In the genomic region with DNA sequence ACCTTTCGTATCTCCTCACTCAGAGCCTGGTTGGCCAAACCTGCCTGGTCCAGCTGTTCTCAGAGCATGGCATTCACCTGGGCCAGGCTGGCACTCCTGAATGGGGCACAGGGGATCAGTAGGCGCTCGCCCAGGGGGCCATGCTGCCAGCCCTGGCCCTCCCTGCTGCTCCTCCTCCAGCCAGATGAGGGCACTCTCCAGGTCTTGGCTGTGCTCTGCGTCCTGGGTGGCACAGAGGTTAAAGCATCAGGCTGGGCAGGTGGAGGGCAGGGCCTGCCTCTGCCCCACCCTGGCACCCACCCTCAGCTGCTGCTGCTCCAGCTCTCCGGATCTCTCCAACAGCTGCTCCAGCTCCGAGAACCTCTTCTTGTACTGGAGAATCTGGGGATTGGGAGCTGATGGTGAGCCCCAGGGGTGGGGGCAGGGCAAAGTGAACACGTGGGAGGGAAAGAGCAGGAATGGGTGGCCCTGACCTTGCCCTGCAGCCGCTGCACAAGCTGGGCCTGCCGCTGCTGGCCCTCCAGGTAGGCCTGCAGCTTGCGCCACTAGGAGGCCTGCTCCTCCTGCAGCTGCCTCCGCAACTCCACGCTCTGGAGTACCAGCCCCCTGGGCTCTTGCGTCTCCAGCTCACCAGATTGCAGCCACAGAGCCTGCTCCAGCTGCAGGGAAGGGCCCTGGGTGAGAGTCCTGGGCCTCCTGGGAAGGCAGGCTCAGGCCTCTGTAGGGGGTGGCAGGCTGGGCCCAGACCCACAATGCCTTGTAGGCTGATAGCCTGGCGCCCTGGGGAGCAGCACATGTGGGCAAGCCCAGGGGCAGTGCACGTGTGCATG, we compare ENCODE assay signal across 9 cellular contexts. TPM values are rescaled to one million over a fixed set of nuclear protein-coding genes. Genes with fewer than 3 reads are reported as not detected.
A peak's percentile ranks its signal among the peaks of the same experiment; 100 is the strongest.
DNase-seq lines count a peak whose midpoint lies in the region; ATAC-seq, FAIRE-seq and TF ChIP-seq lines count a peak whose summit lies in the region.
"Not testable (repeated sequence)": the region's sequence is repeated elsewhere in the genome, so short reads cannot be mapped to it uniquely, and the experiment has no call there.
"Had no signal": no experiment of that assay in that cellular context is flagged by ENCODE, and none has a peak within 500 bp of the region (broad histone marks: within the 10 kb centered on the region; RNA-seq: fewer than 3 reads in every experiment).

No MANE protein-coding gene starts in this region.

- not testable (repeated sequence) for TF ChIP-seq RAD21 in GM12878 (IDR thresholded peaks at IDR 0.05; ENCODE audit: insufficient read depth, low read depth, low read length)

- ATAC-seq in Panc1 (peak; percentile 65), GM12878 (peak; percentile 79), lower lobe of right lung (peak; percentile 65 to 70), pancreas (peak; percentile 85 to 93 (median 89)), upper lobe of right lung (peak; percentile 75)
- ATAC-seq in activated CD8-positive, alpha-beta T cell treated with anti-CD3 and anti-CD28 coated beads for 36 hours, result peak; percentile 82

- WGBS in GM12878 (ENCODE audit: insufficient coverage, insufficient replicate concordance, low lambda C conversion rate, missing lambda C conversion rate), result no CpG with 5 or more reads among the region's 15 CpGs
- no CpG with 5 or more reads among the region's 15 CpGs for WGBS in pancreas, 2 donors

- not testable (repeated sequence) for DNase-seq in GM12891 (ENCODE audit: insufficient read length, low spot score); Panc1 (ENCODE audit: low read depth, low spot score); activated CD8-positive, alpha-beta T cell treated with anti-CD3 and anti-CD28 coated beads for 36 hours; GM12878 (ENCODE audit: low read depth, low spot score); lower lobe of right lung; upper lobe of right lung
- DNase-seq in glutamatergic neuron (peak; percentile 12), pancreas (peak in 2 of 6 donors; percentile 28 to 76)

- not testable (repeated sequence) for H3K4me3 Mint-ChIP-seq in activated CD8-positive, alpha-beta T cell treated with anti-CD3 and anti-CD28 coated beads for 36 hours; glutamatergic neuron (ENCODE audit: unreplicated experiment)

- H3K36me3 ChIP-seq in Panc1 (ENCODE audit: control insufficient read depth, insufficient read depth, low read length); GM12878 (ENCODE audit: control insufficient read depth in 2 of 2, insufficient read depth in 2 of 2, low read length in 1 of 2); lower lobe of right lung; pancreas; upper lobe of right lung: not testable (repeated sequence)

- SMC1A ChIA-PET in GM12878 (lab: Charles Lee; ENCODE audit: uncharacterized antibody, unreplicated experiment), result not testable (repeated sequence)

- not testable (repeated sequence) for H4K20me1 ChIP-seq in GM12878 (ENCODE audit: control insufficient read depth, insufficient read depth)

- H3K27me3 ChIP-seq in Panc1 (ENCODE audit: control insufficient read depth, insufficient read depth, low read length); GM12878 (replicated peaks in 1 of 2; ENCODE audit: control insufficient read depth in 2 of 2, insufficient read depth in 2 of 2, low read length in 1 of 2); lower lobe of right lung (ENCODE audit: low read depth); pancreas; upper lobe of right lung: not testable (repeated sequence)

- H3K4me2 ChIP-seq in GM12878 (ENCODE audit: control insufficient read depth, insufficient read depth), result not testable (repeated sequence)

- H3K27me3 Mint-ChIP-seq in activated CD8-positive, alpha-beta T cell treated with anti-CD3 and anti-CD28 coated beads for 36 hours; glutamatergic neuron (ENCODE audit: unreplicated experiment): not testable (repeated sequence)

- TF ChIP-seq EP300 in GM12878 (IDR thresholded peaks at IDR 0.05; ENCODE audit: borderline replicate concordance in 1 of 2, control insufficient read depth in 1 of 2, low read depth in 2 of 2, low read length in 2 of 2), result not testable (repeated sequence)

- H3K36me3 Mint-ChIP-seq in activated CD8-positive, alpha-beta T cell treated with anti-CD3 and anti-CD28 coated beads for 36 hours (ENCODE audit: low read depth); glutamatergic neuron (ENCODE audit: unreplicated experiment): not testable (repeated sequence)

- intact Hi-C loops in Panc1 (cut with micrococcal nuclease; ENCODE audit: unreplicated experiment); activated CD8-positive, alpha-beta T cell treated with anti-CD3 and anti-CD28 coated beads for 36 hours (cut with micrococcal nuclease); GM12878 (cut with micrococcal nuclease; ENCODE audit: unreplicated experiment); lower lobe of right lung (cut with DNase I); pancreas (cut with DNase I); upper lobe of right lung (cut with DNase I): not testable (repeated sequence)

- not testable (repeated sequence) for BruUV-seq in Panc1 (replicated peaks; lab: Mats Ljungman, UMichigan); GM12878 (replicated peaks; lab: Mats Ljungman, UMichigan)

- not testable (repeated sequence) for H3K9ac ChIP-seq in GM12878 (ENCODE audit: control insufficient read depth, insufficient read depth, low read length)

- not testable (repeated sequence) for H3K4me1 Mint-ChIP-seq in activated CD8-positive, alpha-beta T cell treated with anti-CD3 and anti-CD28 coated beads for 36 hours (ENCODE audit: low read depth); glutamatergic neuron (ENCODE audit: low read depth, unreplicated experiment)

- FAIRE-seq in GM12891 (lab: Jason Lieb, UNC), result peak; percentile 28
- FAIRE-seq in GM12878 (lab: Jason Lieb, UNC); pancreas (lab: Jason Lieb, UNC): not testable (repeated sequence)

- H3K4me3 ChIP-seq in Panc1 (ENCODE audit: low read depth in 2 of 2, low read length in 2 of 2); GM12878; lower lobe of right lung; pancreas; upper lobe of right lung: not testable (repeated sequence)

- H3K4me1 ChIP-seq in Panc1 (ENCODE audit: control insufficient read depth, insufficient read depth, low read length); GM12878 (ENCODE audit: control insufficient read depth, insufficient read depth, low read length); lower lobe of right lung; pancreas; upper lobe of right lung: not testable (repeated sequence)

- not testable (repeated sequence) for TF ChIP-seq POLR2A in GM12891 (IDR thresholded peaks at IDR 0.05; ENCODE audit: low read depth, low read length); GM12878 (IDR thresholded peaks at IDR 0.05; ENCODE audit: low read depth, low read length)

- POLR2A ChIA-PET in Panc1 (lab: Charles Lee); activated CD8-positive, alpha-beta T cell treated with anti-CD3 and anti-CD28 coated beads for 36 hours (lab: Charles Lee); GM12878 (lab: Charles Lee): not testable (repeated sequence)

- RAD21 ChIA-PET in GM12878 (lab: Charles Lee; ENCODE audit: unreplicated experiment), result not testable (repeated sequence)

- not testable (repeated sequence) for H3K9me3 Mint-ChIP-seq in activated CD8-positive, alpha-beta T cell treated with anti-CD3 and anti-CD28 coated beads for 36 hours; glutamatergic neuron (ENCODE audit: unreplicated experiment)

- H3K9me3 ChIP-seq in Panc1 (ENCODE audit: control insufficient read depth, insufficient read depth, low read depth, low read length); GM12878 (replicated peaks; ENCODE audit: control insufficient read depth, insufficient read depth, low read length); lower lobe of right lung; pancreas; upper lobe of right lung: not testable (repeated sequence)

- not testable (repeated sequence) for H2AFZ ChIP-seq in GM12878 (ENCODE audit: control insufficient read depth, low read depth, low read length)

- H3K27ac ChIP-seq in Panc1 (ENCODE audit: low read length); GM12878 (ENCODE audit: control insufficient read depth, insufficient read depth); lower lobe of right lung; pancreas; upper lobe of right lung: not testable (repeated sequence)

- in situ Hi-C loops in Panc1 (cut with HindIII; ENCODE audit: low pct_unique_long_range_greater_than_20kb, low sequenced_read_pairs); GM12878 (cut with MboI): not testable (repeated sequence)

- not testable (repeated sequence) for TF ChIP-seq CTCF in Panc1 (IDR thresholded peaks at IDR 0.05); activated CD8-positive, alpha-beta T cell treated with anti-CD3 and anti-CD28 coated beads for 36 hours (IDR thresholded peaks at IDR 0.05); GM12878 (IDR thresholded peaks at IDR 0.05 in 2 of 3, conservative IDR thresholded peaks at IDR 0.05 in 1 of 3; ENCODE audit: control insufficient read depth in 2 of 3, extremely low read depth in 1 of 3, insufficient read depth in 1 of 3, low read depth in 3 of 3, low read length in 3 of 3); glutamatergic neuron (IDR thresholded peaks at IDR 0.05; ENCODE audit: partially characterized antibody, unreplicated experiment); lower lobe of right lung (IDR thresholded peaks at IDR 0.05); pancreas (IDR thresholded peaks at IDR 0.05); upper lobe of right lung (IDR thresholded peaks at IDR 0.05)

- CTCF ChIA-PET in Panc1 (lab: Charles Lee); activated CD8-positive, alpha-beta T cell treated with anti-CD3 and anti-CD28 coated beads for 36 hours (lab: Charles Lee); GM12878 (lab: Yijun Ruan, JAX): not testable (repeated sequence)

- H3K27ac Mint-ChIP-seq in activated CD8-positive, alpha-beta T cell treated with anti-CD3 and anti-CD28 coated beads for 36 hours; glutamatergic neuron (ENCODE audit: unreplicated experiment): not testable (repeated sequence)

- not testable (repeated sequence) for H3K79me2 ChIP-seq in GM12878 (ENCODE audit: control insufficient read depth, insufficient read depth, low read length)

RNA-seq across cellular contexts. Expression of a gene that starts 10.0 kb away (rescaled TPM):
- polyA plus RNA-seq in GM12891 (2012; ENCODE audit: low read depth, missing spikeins), result 40.8 TPM
- 1,290 TPM for total RNA-seq in Panc1 (2021; ENCODE audit: unreplicated experiment)
- 2.5 TPM for polyA plus RNA-seq in Panc1 (2012; ENCODE audit: insufficient read length)
- 1,000 to 10,000 TPM in 1 of 2 experiments, 100 to 1,000 TPM in 1; 820 to 1,043 TPM for total RNA-seq in activated CD8-positive, alpha-beta T cell treated with anti-CD3 and anti-CD28 coated beads for 36 hours
- total RNA-seq in GM12878 (2013; cell fraction: nucleolus; rRNA removed), result under 0.01 TPM in 2 replicates
- total RNA-seq in GM12878 (2014; rRNA removed), result under 0.01 TPM in 2 replicates
- total RNA-seq in GM12878 (2014; rRNA removed; fragmentation: Illumina TruSeq; extraction: Trizol), result 20,946 and 25,634 TPM in 2 replicates
- total RNA-seq in GM12878 (2021), result 2,403 and 2,678 TPM in 2 replicates
- polyA plus RNA-seq in GM12878 (2011; ENCODE audit: low read depth), result not detected
- 82.4 and 113 TPM in 2 replicates for polyA plus RNA-seq in GM12878 (2011; rRNA removed)
- under 0.01 TPM in 1 of 2 replicates, not detected in the other for polyA plus RNA-seq in GM12878 (2011; cell fraction: cytosol; rRNA removed)
- under 0.01 TPM in 2 replicates for polyA plus RNA-seq in GM12878 (2011; cell fraction: nucleus; rRNA removed)
- 66.2 TPM in 1 of 2 replicates, not detected in the other for polyA plus RNA-seq in GM12878 (2012)
- not detected in 2 replicates for polyA plus RNA-seq in GM12878 (2014; fragmentation: Illumina TruSeq; extraction: Trizol)
- polyA plus RNA-seq in GM12878 (2014; fragmentation: Nextera tagmentation; extraction: Ambion mirVana), result 1 to 10 TPM; 4.5 to 4.9 TPM
- polyA plus RNA-seq in GM12878 (2014; rRNA removed), result not detected in 2 replicates
- polyA plus RNA-seq in GM12878 (2016; fragmentation: Nextera tagmentation; extraction: Ambion mirVana), result 1 to 10 TPM; 2.6 to 3.6 TPM
- under 0.01 and 12,429 TPM in 2 replicates for polyA minus RNA-seq in GM12878 (2011; rRNA and poly(A)+ RNA removed)
- 90,580 and 95,504 TPM in 2 replicates for polyA minus RNA-seq in GM12878 (2011; cell fraction: cytosol; rRNA and poly(A)+ RNA removed)
- 67,711 and 110,374 TPM in 2 replicates for polyA minus RNA-seq in GM12878 (2011; cell fraction: nucleus; rRNA and poly(A)+ RNA removed)
- total RNA-seq in glutamatergic neuron (ENCODE audit: unreplicated experiment), result 3,598 TPM
- total RNA-seq in lower lobe of right lung, result 6,803 TPM
- total RNA-seq in pancreas, result 1,000 to 10,000 TPM in 4 of 6 donors, 100 to 1,000 TPM in 2; 687 to 5,169 (median 2,340) TPM
- polyA plus RNA-seq in pancreas, result not detected
- 6,622 TPM for total RNA-seq in upper lobe of right lung
- total RNA-seq: H4 had no signal

RNA-seq across cellular contexts. Expression of a gene that starts 43.4 kb away (rescaled TPM):
- 1.0 TPM for polyA plus RNA-seq in GM12891 (2012; ENCODE audit: low read depth, missing spikeins)
- total RNA-seq in Panc1 (2021; ENCODE audit: unreplicated experiment), result 73.2 TPM
- 26.2 TPM for polyA plus RNA-seq in Panc1 (2012; ENCODE audit: insufficient read length)
- total RNA-seq in activated CD8-positive, alpha-beta T cell treated with anti-CD3 and anti-CD28 coated beads for 36 hours, result 1 to 10 TPM; 2.8 to 3.1 TPM
- total RNA-seq in GM12878 (2013; cell fraction: nucleolus; rRNA removed), result 9.5 and 10.3 TPM in 2 replicates
- total RNA-seq in GM12878 (2014; rRNA removed), result 0.22 and 0.45 TPM in 2 replicates
- total RNA-seq in GM12878 (2014; rRNA removed; fragmentation: Illumina TruSeq; extraction: Trizol), result 0.36 and 0.60 TPM in 2 replicates
- 1.2 and 1.4 TPM in 2 replicates for total RNA-seq in GM12878 (2021)
- polyA plus RNA-seq in GM12878 (2011; ENCODE audit: low read depth), result 1.4 TPM
- polyA plus RNA-seq in GM12878 (2011; rRNA removed), result 3.2 and 3.4 TPM in 2 replicates
- polyA plus RNA-seq in GM12878 (2011; cell fraction: cytosol; rRNA removed), result 1.7 and 1.9 TPM in 2 replicates
- polyA plus RNA-seq in GM12878 (2011; cell fraction: nucleus; rRNA removed), result 4.1 and 4.2 TPM in 2 replicates
- 1.7 and 2.6 TPM in 2 replicates for polyA plus RNA-seq in GM12878 (2012)
- 1.1 and 1.6 TPM in 2 replicates for polyA plus RNA-seq in GM12878 (2014; fragmentation: Illumina TruSeq; extraction: Trizol)
- under 1 TPM; 0.20 to 0.34 TPM for polyA plus RNA-seq in GM12878 (2014; fragmentation: Nextera tagmentation; extraction: Ambion mirVana)
- polyA plus RNA-seq in GM12878 (2014; rRNA removed), result 0.74 and 1.3 TPM in 2 replicates
- polyA plus RNA-seq in GM12878 (2016; fragmentation: Nextera tagmentation; extraction: Ambion mirVana), result under 1 TPM; 0.70 to 0.73 TPM
- polyA minus RNA-seq in GM12878 (2011; rRNA and poly(A)+ RNA removed), result 1.9 TPM in 2 replicates
- polyA minus RNA-seq in GM12878 (2011; cell fraction: cytosol; rRNA and poly(A)+ RNA removed), result 0.80 and 0.83 TPM in 2 replicates
- 2.9 and 3.9 TPM in 2 replicates for polyA minus RNA-seq in GM12878 (2011; cell fraction: nucleus; rRNA and poly(A)+ RNA removed)
- 41.8 TPM for total RNA-seq in glutamatergic neuron (ENCODE audit: unreplicated experiment)
- 35.3 TPM for total RNA-seq in lower lobe of right lung
- total RNA-seq in pancreas, result 10 to 100 TPM; 12.4 to 32.2 (median 14.3) TPM
- polyA plus RNA-seq in pancreas, result 1 to 10 TPM; 4.0 to 5.8 TPM
- 31.2 TPM for total RNA-seq in upper lobe of right lung
